12 cellular contexts compared by ENCODE assay signal in genomic region chr3:171186383-171186782, GRCh38.
"Had no signal": no experiment of that assay in that cellular context is flagged by ENCODE, and none has a peak within 500 bp of the region (broad histone marks: within the 10 kb centered on the region; RNA-seq: fewer than 3 reads in every experiment).

No MANE protein-coding gene starts in this region.

- H3K27ac ChIP-seq: esophagus muscularis mucosa, foreskin keratinocyte, parathyroid adenoma, skin epidermis, testis, upper lobe of right lung had no signal

- H2AFZ ChIP-seq: parathyroid adenoma had no signal

- H3K9me3 Mint-ChIP-seq: activated CD4-positive, alpha-beta T cell treated with anti-CD3 and anti-CD28 coated beads, Interleukin-2, amount 10 ng/mL, durations not matched to agents 24 days and 14 days; activated naive CD4-positive, alpha-beta T cell treated with anti-CD3 and anti-CD28 coated beads, Interleukin-2, amount 10 ng/mL, durations not matched to agents 7 days and 5 days; stimulated activated naive CD8-positive, alpha-beta T cell treated with anti-CD3 and anti-CD28 coated beads, Interleukin-15, amount 100 ng/mL, for 72 hours had no signal

- H3K9me3 ChIP-seq: esophagus muscularis mucosa, testis, upper lobe of right lung had no signal

- H3K27ac Mint-ChIP-seq: activated CD4-positive, alpha-beta T cell treated with anti-CD3 and anti-CD28 coated beads, Interleukin-2, amount 10 ng/mL, durations not matched to agents 24 days and 14 days; activated naive CD4-positive, alpha-beta T cell treated with anti-CD3 and anti-CD28 coated beads, Interleukin-2, amount 10 ng/mL, durations not matched to agents 7 days and 5 days; mesothelial cell of epicardium had no signal

- H3K4me3 Mint-ChIP-seq: activated CD4-positive, alpha-beta T cell treated with anti-CD3 and anti-CD28 coated beads, Interleukin-2, amount 10 ng/mL, durations not matched to agents 24 days and 14 days; activated naive CD4-positive, alpha-beta T cell treated with anti-CD3 and anti-CD28 coated beads, Interleukin-2, amount 10 ng/mL, durations not matched to agents 7 days and 5 days; mesothelial cell of epicardium; stimulated activated naive CD8-positive, alpha-beta T cell treated with anti-CD3 and anti-CD28 coated beads, Interleukin-15, amount 100 ng/mL, for 72 hours had no signal

- H3K36me3 Mint-ChIP-seq: mesothelial cell of epicardium had no signal

- DNase-seq: activated CD4-positive, alpha-beta T cell treated with anti-CD3 and anti-CD28 coated beads, Interleukin-2, amount 10 ng/mL, durations not matched to agents 24 days and 14 days; activated naive CD4-positive, alpha-beta T cell treated with anti-CD3 and anti-CD28 coated beads, Interleukin-2, amount 10 ng/mL, durations not matched to agents 7 days and 5 days; foreskin keratinocyte; head of caudate nucleus; stimulated activated CD4-positive, alpha-beta T cell treated with anti-CD3 and anti-CD28 coated beads, Interleukin-4, amount 100 ng/mL, for 4 hours; stimulated activated naive CD8-positive, alpha-beta T cell treated with anti-CD3 and anti-CD28 coated beads, Interleukin-15, amount 100 ng/mL, for 72 hours; testis; upper lobe of right lung had no signal

- H3K4me1 ChIP-seq: foreskin keratinocyte, parathyroid adenoma, testis had no signal

- H3K4me3 ChIP-seq: esophagus muscularis mucosa, skin epidermis, testis, upper lobe of right lung had no signal

- H3K27me3 ChIP-seq: esophagus muscularis mucosa, foreskin keratinocyte, testis, upper lobe of right lung had no signal

- H3K36me3 ChIP-seq: esophagus muscularis mucosa, upper lobe of right lung had no signal

- H3K79me2 ChIP-seq: parathyroid adenoma had no signal

- H3K9ac ChIP-seq: parathyroid adenoma had no signal

- H3K27me3 Mint-ChIP-seq: activated CD4-positive, alpha-beta T cell treated with anti-CD3 and anti-CD28 coated beads, Interleukin-2, amount 10 ng/mL, durations not matched to agents 24 days and 14 days; activated naive CD4-positive, alpha-beta T cell treated with anti-CD3 and anti-CD28 coated beads, Interleukin-2, amount 10 ng/mL, durations not matched to agents 7 days and 5 days; stimulated activated naive CD8-positive, alpha-beta T cell treated with anti-CD3 and anti-CD28 coated beads, Interleukin-15, amount 100 ng/mL, for 72 hours had no signal

- ATAC-seq: foreskin keratinocyte; stimulated activated naive CD8-positive, alpha-beta T cell treated with anti-CD3 and anti-CD28 coated beads, Interleukin-15, amount 100 ng/mL, for 72 hours; upper lobe of right lung had no signal
